ENCODE assay signal across 8 cellular contexts in genomic region chr10:69337312-69338132, GRCh38. TPM values are rescaled to one million over a fixed set of nuclear protein-coding genes. Genes with fewer than 3 reads are reported as not detected.
DNase-seq lines count a peak whose midpoint lies in the region; ATAC-seq, FAIRE-seq and TF ChIP-seq lines count a peak whose summit lies in the region.

No MANE protein-coding gene starts in this region.

- H3K27me3 Mint-ChIP-seq in CD4-positive, alpha-beta T cell: no peaks in the 10 kb centered on the region

- no peaks in the 10 kb centered on the region for H3K27me3 ChIP-seq in CD4-positive, alpha-beta T cell (ENCODE audit: control insufficient read depth, insufficient read depth, low read length)
- H3K27me3 ChIP-seq in breast epithelium (no peaks in the 10 kb centered on the region), tibial artery (no peaks in the 10 kb centered on the region)

- H3K4me1 ChIP-seq in breast epithelium (peaks cover 25 to 58% of the 10 kb centered on the region in 2 donors), tibial artery (peaks cover 5 to 99% (median 88%) of the 10 kb centered on the region in 4 donors)

- no peak for TF ChIP-seq CTCF in CD4-positive, alpha-beta T cell (IDR thresholded peaks at IDR 0.05)
- TF ChIP-seq CTCF in breast epithelium (IDR thresholded peaks at IDR 0.05) (no peak), tibial artery (IDR thresholded peaks at IDR 0.05) (no peak)

- H3K4me3 ChIP-seq in breast epithelium (no peak overlapping the region), tibial artery (no peak overlapping the region)

- no peak overlapping the region for H3K27ac ChIP-seq in CD4-positive, alpha-beta T cell (ENCODE audit: low read depth, low read length)
- H3K27ac ChIP-seq in breast epithelium: peak overlapping the region; percentile 55 to 63
- H3K27ac ChIP-seq in tibial artery: peak overlapping the region; percentile 71 to 87

- H3K9me3 ChIP-seq in CD4-positive, alpha-beta T cell (ENCODE audit: control insufficient read depth, low read length): no peaks in the 10 kb centered on the region
- H3K9me3 ChIP-seq in breast epithelium (no peaks in the 10 kb centered on the region), tibial artery (no peaks in the 10 kb centered on the region)

- no peaks in the 10 kb centered on the region for H3K9me3 Mint-ChIP-seq in CD4-positive, alpha-beta T cell

- POLR2A ChIA-PET in CD4-positive, alpha-beta T cell (lab: Charles Lee): interaction anchor here (1.0 to 1.2 kb wide), 3 partner anchors 10 to 18 kb away, joined by 3 to 6 read pairs (median 4); no protein-coding TSS in a partner anchor

- H3K36me3 ChIP-seq in breast epithelium: no peaks in the 10 kb centered on the region
- no peaks in the 10 kb centered on the region for H3K36me3 ChIP-seq in tibial artery

- CTCF ChIA-PET in CD4-positive, alpha-beta T cell (lab: Charles Lee): no interaction called here

- DNase-seq in CD4-positive, alpha-beta T cell: no peak
- DNase-seq in NCI-H1417 treated with DMSO at 0.1 percent for 48 hours (lab: John Stamatoyannopoulos, UW): peak; percentile 13
- DNase-seq in breast epithelium (ENCODE audit: low spot score in 2 of 2): no peak
- DNase-seq in left kidney (ENCODE audit: low read depth, low spot score): peak; percentile 69
- DNase-seq in tibial artery: peak in 1 of 2 donors; percentile 82
- no peak for DNase-seq in urothelium cell line (ENCODE audit: low spot score)
- DNase-seq in activated T-cell treated with anti-CD3 and anti-CD28 coated beads, Interleukin-2, amount 50 U/mL, for 1 hour: no peak

- peaks cover 72% of the 10 kb centered on the region for H3K4me1 Mint-ChIP-seq in CD4-positive, alpha-beta T cell (ENCODE audit: low read depth)

- no peak for ATAC-seq in CD4-positive, alpha-beta T cell (ENCODE audit: poor library complexity)
- no peak for ATAC-seq in GM21447 (IDR thresholded peaks at IDR 0.05; ENCODE audit: unreplicated experiment)

- intact Hi-C loops in CD4-positive, alpha-beta T cell (cut with DNase I, micrococcal nuclease): no loop called here
- intact Hi-C loops in breast epithelium (cut with DNase I; ENCODE audit: low total_unique reads): no loop called here
- intact Hi-C loops in tibial artery (cut with DNase I; ENCODE audit: low total_unique reads): no loop called here

- no peak overlapping the region for H3K4me3 Mint-ChIP-seq in CD4-positive, alpha-beta T cell

- no peak for FAIRE-seq in urothelium cell line (lab: Jason Lieb, UNC)

- peak overlapping the region; percentile 76 for H3K27ac Mint-ChIP-seq in CD4-positive, alpha-beta T cell

- no peak for TF ChIP-seq POLR2A in breast epithelium (IDR thresholded peaks at IDR 0.05)

- H3K36me3 Mint-ChIP-seq in CD4-positive, alpha-beta T cell (ENCODE audit: low read depth): peaks cover 13% of the 10 kb centered on the region

RNA-seq across cellular contexts. Expression of gene HK1, which starts 59.2 kb away (rescaled TPM):
- 10 to 100 TPM; 45.6 to 48.1 TPM for total RNA-seq in CD4-positive, alpha-beta T cell
- total RNA-seq in breast epithelium: 10 to 100 TPM; 51.2 to 63.4 (median 57.4) TPM

Comparison
In these comparisons a context has a peak if more than half of its experiments do, and no peak if none do; other contexts are left out.
1. DNase-seq: peak in NCI-H1417 treated with DMSO at 0.1 percent for 48 hours (single experiment) and left kidney (single experiment); none in CD4-positive, alpha-beta T cell (0 of 10), breast epithelium (0 of 2), urothelium cell line (single experiment) and activated T-cell treated with anti-CD3 and anti-CD28 coated beads, Interleukin-2, amount 50 U/mL, for 1 hour (single experiment).